ENCODE assay signal across 8 cellular contexts in the genomic region with DNA sequence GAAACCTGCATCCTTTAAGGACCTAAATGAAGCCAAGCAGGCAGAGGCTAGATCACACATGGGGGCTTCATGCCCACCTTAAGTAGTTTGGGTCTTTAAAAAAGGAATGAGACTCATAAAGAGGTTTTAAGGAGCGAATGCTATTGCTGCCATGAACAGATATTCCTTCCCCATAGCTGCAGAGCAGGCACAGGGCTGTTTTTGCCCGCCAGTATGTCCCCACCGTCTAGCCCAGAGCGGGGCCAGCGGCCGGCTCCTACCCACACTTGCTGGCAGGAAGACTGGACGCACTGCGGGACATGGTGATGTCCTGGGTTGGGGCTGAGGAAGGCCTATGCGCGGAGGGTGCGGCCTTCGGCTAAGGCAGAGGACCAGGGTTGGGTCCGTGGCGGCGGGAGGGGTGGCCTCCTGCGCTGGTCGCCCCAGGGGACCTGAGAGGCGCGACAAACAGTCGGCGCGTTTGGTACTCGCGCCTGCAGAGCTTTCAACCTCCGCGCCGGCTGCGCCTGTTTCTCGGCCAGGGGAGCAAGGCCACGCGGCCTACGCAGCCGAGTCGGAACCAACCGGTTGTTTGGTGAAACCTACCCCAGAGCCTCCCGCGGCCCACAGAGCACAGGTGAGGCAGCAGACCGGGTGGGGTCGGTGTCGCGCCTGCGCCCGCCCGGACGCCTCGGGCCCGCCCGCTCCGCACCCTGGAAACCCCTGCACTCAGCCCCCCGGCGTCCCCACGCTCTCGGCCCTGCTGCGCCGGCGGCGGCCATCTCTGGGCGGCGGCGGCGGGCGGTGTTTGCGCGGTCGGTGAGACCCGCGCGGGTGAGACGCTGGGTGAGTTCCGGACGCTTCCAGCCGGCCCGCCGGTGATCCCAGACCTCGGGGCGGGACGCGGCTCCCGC. TPM values are rescaled to one million over a fixed set of nuclear protein-coding genes. Genes with fewer than 3 reads are reported as not detected.
DNase-seq lines count a peak whose midpoint lies in the region; ATAC-seq and TF ChIP-seq lines count a peak whose summit lies in the region.

A gene with protein sequence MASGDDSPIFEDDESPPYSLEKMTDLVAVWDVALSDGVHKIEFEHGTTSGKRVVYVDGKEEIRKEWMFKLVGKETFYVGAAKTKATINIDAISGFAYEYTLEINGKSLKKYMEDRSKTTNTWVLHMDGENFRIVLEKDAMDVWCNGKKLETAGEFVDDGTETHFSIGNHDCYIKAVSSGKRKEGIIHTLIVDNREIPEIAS (plus strand): TSS at position 450 of the 893 bp plus-strand sequence. CDS start 10,956 bp downstream, outside the sequence.

- intact Hi-C loops in Caco-2 (cut with micrococcal nuclease; ENCODE audit: unreplicated experiment): loop anchor here (1.0 to 2.0 kb wide), 2 partner anchors 14 to 254 kb away; a partner anchor contains a TSS

- H3K4me1 ChIP-seq in Caco-2: no peaks in the 10 kb centered on the region; the same call in 1 of the 2 replicates

- H3K4me1 Mint-ChIP-seq in Caco-2 (ENCODE audit: low read depth, unreplicated experiment): peaks cover 15% of the 10 kb centered on the region
- peaks cover 5% of the 10 kb centered on the region for H3K4me1 Mint-ChIP-seq in activated T-helper 17 cell treated with anti-CD3 and anti-CD28 coated beads, Interleukin-2, amount 50 U/mL, for 72 hours
- H3K4me1 Mint-ChIP-seq in natural killer cell treated with Interleukin-12 subunit alpha and Interleukin-12 subunit beta and Interleukin-15 and Interleukin-18, amount 100 ng/mL, for 72 hours (ENCODE audit: low read depth in 2 of 2): peaks cover 9 to 16% of the 10 kb centered on the region in 2 donors

- no peaks in the 10 kb centered on the region for H3K9me3 Mint-ChIP-seq in Caco-2 (ENCODE audit: unreplicated experiment)
- H3K9me3 Mint-ChIP-seq in activated T-helper 17 cell treated with anti-CD3 and anti-CD28 coated beads, Interleukin-2, amount 50 U/mL, for 72 hours: no peaks in the 10 kb centered on the region
- no peaks in the 10 kb centered on the region for H3K9me3 Mint-ChIP-seq in natural killer cell treated with Interleukin-12 subunit alpha and Interleukin-12 subunit beta and Interleukin-15 and Interleukin-18, amount 100 ng/mL, for 72 hours

- BruUV-seq in Caco-2 (replicated peaks; lab: Mats Ljungman, UMichigan): no TSS peak

- no peaks in the 10 kb centered on the region for H3K36me3 ChIP-seq in Caco-2 (ENCODE audit: control insufficient read depth, insufficient read depth, low read length)

- peak; percentile 75 for ATAC-seq in GM19397 (IDR thresholded peaks at IDR 0.05; ENCODE audit: unreplicated experiment)
- peak; percentile 73 for ATAC-seq in HG03521 (IDR thresholded peaks at IDR 0.05; ENCODE audit: unreplicated experiment)
- peak; percentile 81 for ATAC-seq in activated T-helper 17 cell treated with anti-CD3 and anti-CD28 coated beads, Interleukin-2, amount 50 U/mL, for 72 hours (replicated peaks)
- ATAC-seq in natural killer cell treated with Interleukin-12 subunit alpha and Interleukin-12 subunit beta and Interleukin-15 and Interleukin-18, amount 100 ng/mL, for 72 hours: peak; percentile 86 to 87

- POLR2A ChIA-PET in Caco-2 (lab: Charles Lee): interaction anchor here (1.0 kb wide), 1 partner anchor 15 kb away, joined by 6 read pairs; a partner anchor contains a TSS

- peak within 1 kb of the TSS; percentile 94 for H3K27ac Mint-ChIP-seq in Caco-2 (ENCODE audit: unreplicated experiment)
- H3K27ac Mint-ChIP-seq in activated T-helper 17 cell treated with anti-CD3 and anti-CD28 coated beads, Interleukin-2, amount 50 U/mL, for 72 hours: peak within 1 kb of the TSS; percentile 87
- peak within 1 kb of the TSS; percentile 80 to 96 for H3K27ac Mint-ChIP-seq in natural killer cell treated with Interleukin-12 subunit alpha and Interleukin-12 subunit beta and Interleukin-15 and Interleukin-18, amount 100 ng/mL, for 72 hours

- H3K27me3 Mint-ChIP-seq in Caco-2 (ENCODE audit: insufficient read depth, unreplicated experiment): peaks cover 4% of the 10 kb centered on the region
- no peaks in the 10 kb centered on the region for H3K27me3 Mint-ChIP-seq in activated T-helper 17 cell treated with anti-CD3 and anti-CD28 coated beads, Interleukin-2, amount 50 U/mL, for 72 hours
- no peaks in the 10 kb centered on the region for H3K27me3 Mint-ChIP-seq in natural killer cell treated with Interleukin-12 subunit alpha and Interleukin-12 subunit beta and Interleukin-15 and Interleukin-18, amount 100 ng/mL, for 72 hours

- peaks cover 12% of the 10 kb centered on the region for H3K36me3 Mint-ChIP-seq in Caco-2 (ENCODE audit: insufficient read depth, unreplicated experiment)
- no peaks in the 10 kb centered on the region for H3K36me3 Mint-ChIP-seq in activated T-helper 17 cell treated with anti-CD3 and anti-CD28 coated beads, Interleukin-2, amount 50 U/mL, for 72 hours (ENCODE audit: low read depth)
- H3K36me3 Mint-ChIP-seq in natural killer cell treated with Interleukin-12 subunit alpha and Interleukin-12 subunit beta and Interleukin-15 and Interleukin-18, amount 100 ng/mL, for 72 hours: peaks cover 6% of the 10 kb centered on the region

- no peaks in the 10 kb centered on the region for H3K9me3 ChIP-seq in Caco-2

- H3K4me3 ChIP-seq in Caco-2 (ENCODE audit: low read depth, low read length): peak within 1 kb of the TSS; percentile 77

- TF ChIP-seq CTCF in Caco-2 (IDR thresholded peaks at IDR 0.05; ENCODE audit: insufficient read depth in 1 of 2, low read depth in 1 of 2, low read length in 1 of 2, severe bottlenecking in 1 of 2, unreplicated experiment in 1 of 2): no peak

- DNase-seq in Caco-2 (peak; percentile 78 to 82), OCI-M1 (lab: John Stamatoyannopoulos, UW) (peak; percentile 49), fibroblast of peridontal ligament (ENCODE audit: extremely low read depth) (peak; percentile 66)
- DNase-seq in natural killer cell treated with Interleukin-12 subunit alpha and Interleukin-12 subunit beta and Interleukin-15 and Interleukin-18, amount 100 ng/mL, for 72 hours (ENCODE audit: low spot score): peak; percentile 76
- DNase-seq in stimulated activated naive CD4-positive, alpha-beta T cell treated with Interleukin-2 at 50 U/mL for 16 hours (lab: John Stamatoyannopoulos, UW): peak; percentile 67

- H3K27me3 ChIP-seq in Caco-2 (replicated peaks; ENCODE audit: control insufficient read depth, insufficient read depth, low read length): no peaks in the 10 kb centered on the region

- CTCF ChIA-PET in Caco-2 (lab: Charles Lee): interaction anchor here (0.5 kb wide), 1 partner anchor 130 kb away, joined by 3 read pairs; no protein-coding TSS in a partner anchor

- peak within 1 kb of the TSS; percentile 91 for H3K4me3 Mint-ChIP-seq in Caco-2 (ENCODE audit: unreplicated experiment)
- H3K4me3 Mint-ChIP-seq in activated T-helper 17 cell treated with anti-CD3 and anti-CD28 coated beads, Interleukin-2, amount 50 U/mL, for 72 hours: peak within 1 kb of the TSS; percentile 81
- peak within 1 kb of the TSS; percentile 88 for H3K4me3 Mint-ChIP-seq in natural killer cell treated with Interleukin-12 subunit alpha and Interleukin-12 subunit beta and Interleukin-15 and Interleukin-18, amount 100 ng/mL, for 72 hours

RNA-seq across cellular contexts. Expression of the gene that starts here (rescaled TPM):
- 19.4 and 22.5 TPM in 2 replicates for total RNA-seq in Caco-2 (2022)
- total RNA-seq in activated T-helper 17 cell treated with anti-CD3 and anti-CD28 coated beads, Interleukin-2, amount 50 U/mL, for 72 hours: 1 to 10 TPM; 1.9 to 4.0 TPM
- total RNA-seq in natural killer cell treated with Interleukin-12 subunit alpha and Interleukin-12 subunit beta and Interleukin-15 and Interleukin-18, amount 100 ng/mL, for 72 hours: 1 to 10 TPM; 6.8 to 9.6 TPM

Comparison
In these comparisons a context has a peak if more than half of its experiments do, and no peak if none do; other contexts are left out.
1. Peak in every context shown above with its lines: DNase-seq, ATAC-seq and H3K4me3 ChIP-seq.